2 cellular contexts compared by ENCODE assay signal in the genomic region with DNA sequence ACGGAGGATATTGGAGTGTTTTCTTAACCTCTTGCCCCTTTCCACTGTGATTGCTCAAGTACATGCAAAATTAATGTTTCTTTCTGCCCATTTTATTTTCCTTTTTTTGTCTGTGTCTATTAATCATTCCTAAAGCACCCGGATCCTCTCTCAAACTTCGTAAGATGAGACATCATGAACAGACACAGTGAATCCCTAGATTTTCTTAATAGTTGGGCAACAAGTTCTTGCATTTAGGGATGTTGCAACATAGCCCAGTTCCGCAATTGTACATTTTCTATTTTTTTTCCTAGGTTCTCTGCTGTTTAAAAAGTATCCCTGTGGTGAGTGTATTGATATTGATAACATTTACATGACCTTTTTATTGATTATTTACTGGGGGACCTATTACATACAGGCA.
TF ChIP-seq lines count a peak whose summit lies in the region.

No MANE protein-coding gene starts in this region.

TF ChIP-seq in endothelial cell of umbilical vein, 7 proteins besides CTCF, POLR2A, EP300 and RAD21:
- no peak for TF ChIP-seq JUN (IDR thresholded peaks at IDR 0.05; ENCODE audit: borderline replicate concordance, insufficient read depth, insufficient read length, low read depth)
- no peak for TF ChIP-seq GATA2 (IDR thresholded peaks at IDR 0.05; ENCODE audit: insufficient read depth, insufficient read length, low read depth, low read length)
- TF ChIP-seq EZH2 (IDR thresholded peaks at IDR 0.05; ENCODE audit: borderline replicate concordance, low read depth, low read length, severe bottlenecking): no peak
- TF ChIP-seq POLR2AphosphoS5 (IDR thresholded peaks at IDR 0.05; ENCODE audit: insufficient read depth, low read depth, low read length): no peak
- no peak for TF ChIP-seq FOS (IDR thresholded peaks at IDR 0.05; ENCODE audit: borderline replicate concordance, insufficient read depth, low read length)
- no peak for TF ChIP-seq MYC (IDR thresholded peaks at IDR 0.05; ENCODE audit: low read depth, low read length)
- no peak for TF ChIP-seq MAX (IDR thresholded peaks at IDR 0.05; ENCODE audit: insufficient read depth, insufficient read length)
TF ChIP-seq in endothelial cell of umbilical vein: peak in this region for 0.

TF ChIP-seq in GM12891, 5 proteins besides CTCF, POLR2A, EP300 and RAD21:
- TF ChIP-seq TAF1 (IDR thresholded peaks at IDR 0.05; ENCODE audit: low read depth, low read length): no peak
- TF ChIP-seq SPI1 (IDR thresholded peaks at IDR 0.05; ENCODE audit: low read depth, low read length): no peak
TF ChIP-seq in GM12891: peak in this region for 0.
